Comparison of ENCODE assay signal across 17 cellular contexts in the genomic region with DNA sequence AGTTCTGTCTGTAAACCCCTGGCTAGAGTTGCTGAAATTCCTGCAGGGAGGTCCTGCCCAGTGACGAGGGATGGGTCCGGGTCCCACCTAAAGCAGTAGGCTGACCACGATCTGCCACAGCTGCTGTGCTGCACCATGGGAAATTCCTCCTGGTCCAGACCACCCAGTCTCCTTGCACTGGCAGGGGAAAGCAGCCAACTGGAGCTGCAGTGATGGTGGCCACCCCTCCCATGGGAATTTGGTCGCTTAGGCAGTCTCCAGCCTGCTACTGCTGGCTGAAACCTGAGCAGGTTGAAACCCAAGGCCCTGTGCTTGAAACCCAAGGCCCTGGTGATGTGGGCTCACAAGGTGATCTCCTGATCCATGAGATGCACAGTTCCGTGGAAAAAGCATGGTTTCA. TPM values are rescaled to one million over a fixed set of nuclear protein-coding genes. Genes with fewer than 3 reads are reported as not detected.
DNase-seq lines count a peak whose midpoint lies in the region; ATAC-seq and TF ChIP-seq lines count a peak whose summit lies in the region.
"Had no signal": no experiment of that assay in that cellular context is flagged by ENCODE, and none has a peak within 500 bp of the region (broad histone marks: within the 10 kb centered on the region; RNA-seq: fewer than 3 reads in every experiment).

No MANE protein-coding gene starts in this region.

- H3K27me3 Mint-ChIP-seq in natural killer cell (ENCODE audit: low read depth in 2 of 2) = peaks cover 6 to 46% of the 10 kb centered on the region in 2 donors

- no peaks in the 10 kb centered on the region for H3K36me3 ChIP-seq in heart right ventricle
- H3K36me3 ChIP-seq: BLaER1, HAP-1 had no signal

- no peaks in the 10 kb centered on the region for H3K4me1 ChIP-seq in heart right ventricle
- H3K4me1 ChIP-seq: BLaER1, HAP-1 had no signal

- no peaks in the 10 kb centered on the region for H3K4me1 Mint-ChIP-seq in natural killer cell
- H3K4me1 Mint-ChIP-seq: CD14-positive monocyte; CD4-positive, alpha-beta memory T cell had no signal

- H3K9me3 ChIP-seq in heart right ventricle = peaks cover 0 to 39% (median 15%) of the 10 kb centered on the region in 11 donors
- H3K9me3 ChIP-seq: HAP-1 had no signal

- H3K27me3 ChIP-seq in heart right ventricle = no peaks in the 10 kb centered on the region
- H3K27me3 ChIP-seq: BLaER1 had no signal

- intact Hi-C loops in Right ventricle myocardium inferior (cut with DNase I) (no loop called here), heart right ventricle (cut with DNase I) (no loop called here), natural killer cell (cut with micrococcal nuclease) (no loop called here)

- peaks cover 29% of the 10 kb centered on the region for H3K36me3 Mint-ChIP-seq in natural killer cell
- H3K36me3 Mint-ChIP-seq: CD14-positive monocyte; CD4-positive, alpha-beta memory T cell had no signal

- peaks cover 7 to 15% of the 10 kb centered on the region in 2 donors for H3K9me3 Mint-ChIP-seq in natural killer cell

- no peak overlapping the region for H3K4me3 Mint-ChIP-seq in natural killer cell
- H3K4me3 Mint-ChIP-seq: CD14-positive monocyte; CD4-positive, alpha-beta memory T cell had no signal

- 63 to 75% methylated on average over 5 of the region's 5 CpGs for WGBS in heart right ventricle, 2 donors

- ATAC-seq in Right ventricle myocardium inferior (no peak), heart right ventricle (no peak), natural killer cell (no peak)

- H3K27ac Mint-ChIP-seq in natural killer cell = no peak overlapping the region
- H3K27ac Mint-ChIP-seq: CD14-positive monocyte; CD4-positive, alpha-beta memory T cell had no signal

- H3K4me3 ChIP-seq in heart right ventricle = no peak overlapping the region
- H3K4me3 ChIP-seq: BLaER1, HAP-1 had no signal

- H3K27ac ChIP-seq in heart right ventricle = no peak overlapping the region
- H3K27ac ChIP-seq: BLaER1 had no signal

- TF ChIP-seq CTCF in heart right ventricle (IDR thresholded peaks at IDR 0.05) (no peak), natural killer cell (IDR thresholded peaks at IDR 0.05) (no peak)

- DNase-seq in Right ventricle myocardium inferior (ENCODE audit: missing footprints) = peak; percentile 47
- DNase-seq in heart right ventricle = no peak
- peak; percentile 30 for DNase-seq in SK-N-DZ (ENCODE audit: low spot score)
- DNase-seq in myocyte (ENCODE audit: low read depth) = peak; percentile 64
- DNase-seq in natural killer cell = no peak
- DNase-seq in SKM-1 treated with dmso at 0.1 percent for 144 hours (lab: John Stamatoyannopoulos, UW; ENCODE audit: unreplicated experiment) = no peak
- DNase-seq in EL = no peak
- DNase-seq: 8988T; CD4-positive, alpha-beta memory T cell; DMS153; DMS79; GF-D8 had no signal

RNA-seq across cellular contexts. Expression of a gene that starts 23.9 kb away (rescaled TPM):
- total RNA-seq in Right ventricle myocardium inferior = 3.1 TPM
- total RNA-seq in heart right ventricle = 1 to 10 TPM in 8 of 10 donors, under 1 TPM in 2; 0.92 to 4.9 (median 2.0) TPM
- polyA plus RNA-seq in heart right ventricle = under 1 TPM; 0.80 to 0.93 TPM
- polyA plus RNA-seq in SK-N-DZ (2014; cell fraction: cytosol; rRNA removed) = 1.2 and 2.2 TPM in 2 replicates
- 0.21 and 1.8 TPM in 2 replicates for polyA plus RNA-seq in SK-N-DZ (2014; cell fraction: nucleus; rRNA removed)
- total RNA-seq in myocyte = 4.5 and 6.5 TPM in 2 replicates
- 9.1 TPM for polyA plus RNA-seq in myocyte (2012)
- total RNA-seq in natural killer cell = not detected
- total RNA-seq: A673; CD4-positive, alpha-beta memory T cell; HT-29 had no signal
- polyA plus RNA-seq: CD14-positive monocyte; CD4-positive, alpha-beta memory T cell had no signal

Comparison
In these comparisons a context has a peak if more than half of its experiments do, and no peak if none do; other contexts are left out.
1. DNase-seq: peak in Right ventricle myocardium inferior (single experiment), SK-N-DZ (single experiment) and myocyte (single experiment); none in heart right ventricle (0 of 2), natural killer cell (single experiment), SKM-1 treated with dmso at 0.1 percent for 144 hours (single experiment) and EL (single experiment).